Comparison of ENCODE assay signal across 27 cellular contexts in the genomic region with DNA sequence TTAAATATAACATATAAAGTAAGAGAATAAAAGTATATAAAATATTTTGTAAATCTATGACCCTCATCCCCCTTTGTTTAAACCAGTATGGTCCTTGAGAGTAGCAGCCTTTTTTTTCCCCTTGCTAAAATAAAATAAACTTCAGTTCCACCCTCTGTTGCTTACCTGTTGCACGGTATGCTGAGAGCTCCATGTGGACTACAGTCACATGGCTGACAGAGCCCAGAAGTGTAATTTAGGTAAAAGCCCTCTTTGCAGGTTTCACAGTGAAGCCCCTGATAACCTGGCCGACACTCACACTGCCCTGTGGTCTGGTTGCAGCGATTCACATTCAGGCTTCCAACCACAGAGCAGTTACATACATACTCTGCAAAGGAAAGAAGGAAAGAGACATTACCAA.
"Had no signal": no experiment of that assay in that cellular context is flagged by ENCODE, and none has a peak within 500 bp of the region (broad histone marks: within the 10 kb centered on the region; RNA-seq: fewer than 3 reads in every experiment).

No MANE protein-coding gene starts in this region.

- H3K4me3 ChIP-seq: breast epithelium, colonic mucosa, SJCRH30 had no signal

- DNase-seq: activated CD4-positive, alpha-beta T cell treated with anti-CD3 and anti-CD28 coated beads for 4 hours; activated CD4-positive, alpha-beta T cell treated with anti-CD3 and anti-CD28 coated beads, Interleukin-2, amount 50 U/mL, for 4 hours; activated CD8-positive, alpha-beta memory T cell treated with anti-CD3 and anti-CD28 coated beads, Interleukin-2, amount 50 U/mL, for 48 hours; activated CD8-positive, alpha-beta T cell treated with anti-CD3 and anti-CD28 coated beads, Interleukin-2, amount 10 ng/mL, durations not matched to agents 7 days and 5 days; activated naive CD4-positive, alpha-beta T cell treated with anti-CD3 and anti-CD28 coated beads, Interleukin-2, amount 50 U/mL, for 16 hours; activated naive CD8-positive, alpha-beta T cell treated with anti-CD3 and anti-CD28 coated beads, Interleukin-2, amount 10 ng/mL, durations not matched to agents 7 days and 5 days; activated T-cell treated with anti-CD3 and anti-CD28 coated beads, Interleukin-2, amount 50 U/mL, for 1 hour; aorta; caudate nucleus; colonic mucosa; Karpas-422; MM.1S; NCI-H1048; NCI-H1417; NCI-H1694; NCI-H2029 treated with DMSO at 0.1 percent for 48 hours; NCI-H345; NCI-H510A; NCI-H526 treated with DMSO at 0.1 percent for 48 hours; OCI-M1; Right ventricle myocardium superior; SJCRH30; T-helper 2 cell; T1000 had no signal

- H3K9me3 Mint-ChIP-seq: activated naive CD8-positive, alpha-beta T cell treated with anti-CD3 and anti-CD28 coated beads, Interleukin-2, amount 10 ng/mL, durations not matched to agents 7 days and 5 days had no signal

- H3K4me1 ChIP-seq: breast epithelium, colonic mucosa, SJCRH30 had no signal

- H3K36me3 ChIP-seq: breast epithelium, colonic mucosa, SJCRH30 had no signal

- H3K4me3 Mint-ChIP-seq: activated CD8-positive, alpha-beta T cell treated with anti-CD3 and anti-CD28 coated beads, Interleukin-2, amount 10 ng/mL, durations not matched to agents 7 days and 5 days; activated naive CD8-positive, alpha-beta T cell treated with anti-CD3 and anti-CD28 coated beads, Interleukin-2, amount 10 ng/mL, durations not matched to agents 7 days and 5 days had no signal

- H3K27me3 Mint-ChIP-seq: activated naive CD8-positive, alpha-beta T cell treated with anti-CD3 and anti-CD28 coated beads, Interleukin-2, amount 10 ng/mL, durations not matched to agents 7 days and 5 days had no signal

- H3K27ac Mint-ChIP-seq: activated CD8-positive, alpha-beta T cell treated with anti-CD3 and anti-CD28 coated beads, Interleukin-2, amount 10 ng/mL, durations not matched to agents 7 days and 5 days; activated naive CD8-positive, alpha-beta T cell treated with anti-CD3 and anti-CD28 coated beads, Interleukin-2, amount 10 ng/mL, durations not matched to agents 7 days and 5 days had no signal

- H3K27ac ChIP-seq: breast epithelium, colonic mucosa, RWPE1, SJCRH30, VCaP had no signal

- H3K9me3 ChIP-seq: breast epithelium, colonic mucosa, SJCRH30 had no signal

- H3K27me3 ChIP-seq: breast epithelium, colonic mucosa, SJCRH30 had no signal
